In the genomic region with DNA sequence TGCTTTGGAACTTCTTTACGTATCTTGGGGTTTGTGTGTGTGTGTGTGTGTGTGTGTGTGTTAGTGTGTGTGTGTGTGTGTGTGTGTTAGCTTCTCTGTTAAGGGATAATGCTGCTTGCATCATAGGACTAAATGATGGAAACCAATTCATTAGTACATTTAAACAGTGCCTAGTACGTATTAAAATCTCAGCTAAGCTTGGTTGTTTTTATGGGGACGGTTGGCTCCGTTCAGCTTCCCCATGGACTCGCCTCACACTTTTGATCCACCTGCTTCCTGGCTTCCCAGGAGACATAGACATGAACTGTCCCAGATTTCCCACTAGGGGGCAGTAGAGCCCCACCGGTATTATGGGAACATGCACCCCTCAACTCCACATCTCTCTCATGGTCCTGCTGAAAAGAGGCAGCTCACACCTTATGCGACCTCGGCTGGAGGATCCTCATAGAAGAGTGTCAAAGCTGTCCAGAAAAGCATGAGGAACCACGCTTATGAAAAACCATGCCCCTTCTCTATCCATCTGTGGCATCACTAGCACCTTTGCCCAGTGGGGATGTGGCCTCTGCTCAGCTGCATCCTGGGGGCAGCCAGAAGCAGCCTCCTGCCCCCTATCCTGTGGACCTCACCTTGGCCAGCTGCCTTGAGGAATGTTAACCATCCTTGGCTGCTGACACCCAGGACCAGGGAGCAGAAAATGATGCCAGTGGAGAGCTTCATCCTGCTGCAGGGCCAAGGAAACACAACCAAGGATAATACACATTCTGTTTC, we compare ENCODE assay signal across 9 cellular contexts. TPM values are rescaled to one million over a fixed set of nuclear protein-coding genes. Genes with fewer than 3 reads are reported as not detected.
DNase-seq lines count a peak whose midpoint lies in the region; ATAC-seq and TF ChIP-seq lines count a peak whose summit lies in the region.
"Had no signal": no experiment of that assay in that cellular context is flagged by ENCODE, and none has a peak within 500 bp of the region (broad histone marks: within the 10 kb centered on the region; RNA-seq: fewer than 3 reads in every experiment).

No MANE protein-coding gene starts in this region.

- DNase-seq in DMS79 treated with DMSO at 0.1 percent for 48 hours (lab: John Stamatoyannopoulos, UW) (peak; percentile 79), LNCaP clone FGC (ENCODE audit: low read depth) (no peak), RPMI8226 (peak; percentile 59), foreskin keratinocyte (peak in 1 of 2 donors; percentile 60), ovary (peak; percentile 34 to 58 (median 56)), upper lobe of left lung (peak in 1 of 2 donors; percentile 65)
- peak; percentile 29 to 48 for DNase-seq in activated T-helper 1 cell treated with anti-CD3 and anti-CD28 coated beads, Interleukin-2, amount 50 U/mL, for 16 hours (ENCODE audit: low read depth in 1 of 2, low spot score in 1 of 2)

- 1 to 4% (median 1%) methylated on average over 9 of the region's 9 CpGs for WGBS in ovary, 3 donors
- WGBS in upper lobe of left lung, 2 donors: 2 to 4% methylated on average over 8 to 9 of the region's 9 CpGs

- TF ChIP-seq POLR2A in ovary (IDR thresholded peaks at IDR 0.05) (no peak), upper lobe of left lung (IDR thresholded peaks at IDR 0.05) (no peak)

- intact Hi-C loops in ovary (cut with DNase I): loop anchor here in 2 of 4 donors (10.0 kb wide), 1 partner anchor 649 kb away; no protein-coding TSS in a partner anchor

- H3K36me3 ChIP-seq in ovary: no peaks in the 10 kb centered on the region
- no peaks in the 10 kb centered on the region for H3K36me3 ChIP-seq in upper lobe of left lung

- no peak overlapping the region for H3K4me3 ChIP-seq in LNCaP clone FGC (ENCODE audit: low read depth, low read length)
- H3K4me3 ChIP-seq in ovary: no peak overlapping the region
- H3K4me3 ChIP-seq in upper lobe of left lung: no peak overlapping the region

- no peak for TF ChIP-seq EP300 in ovary (IDR thresholded peaks at IDR 0.05)
- no peak for TF ChIP-seq EP300 in upper lobe of left lung (IDR thresholded peaks at IDR 0.05)

- peak; percentile 83 for TF ChIP-seq CTCF in LNCaP clone FGC (IDR thresholded peaks at IDR 0.05; ENCODE audit: control insufficient read depth, extremely low read depth, insufficient read depth)
- peak; percentile 90 for TF ChIP-seq CTCF in foreskin keratinocyte (conservative IDR thresholded peaks at IDR 0.05)
- peak; percentile 48 to 60 (median 58) for TF ChIP-seq CTCF in ovary (IDR thresholded peaks at IDR 0.05)
- TF ChIP-seq CTCF in upper lobe of left lung (IDR thresholded peaks at IDR 0.05): peak; percentile 69 to 83 (median 80)

- H3K4me1 ChIP-seq in foreskin keratinocyte (no peaks in the 10 kb centered on the region), ovary (ENCODE audit: insufficient read depth) (no peaks in the 10 kb centered on the region), upper lobe of left lung (no peaks in the 10 kb centered on the region)

- no peak overlapping the region for H3K27ac ChIP-seq in foreskin keratinocyte
- H3K27ac ChIP-seq in ovary: no peak overlapping the region
- no peak overlapping the region for H3K27ac ChIP-seq in upper lobe of left lung

- H3K27me3 ChIP-seq in foreskin keratinocyte (peaks cover 25% of the 10 kb centered on the region), ovary (no peaks in the 10 kb centered on the region), upper lobe of left lung (no peaks in the 10 kb centered on the region)

- ATAC-seq in GM21619 (IDR thresholded peaks at IDR 0.05; ENCODE audit: unreplicated experiment) (peak; percentile 92), foreskin keratinocyte (peak; percentile 91), upper lobe of left lung (ENCODE audit: low FRiP score in 2 of 2) (peak; percentile 83 to 90)

- H3K9me3 ChIP-seq in ovary (no peaks in the 10 kb centered on the region), upper lobe of left lung (no peaks in the 10 kb centered on the region)

RNA-seq across cellular contexts. Expression of a gene that starts 9.7 kb away (rescaled TPM):
- 31.4 and 33.0 TPM in 2 replicates for total RNA-seq in foreskin keratinocyte
- 24.7 and 29.9 TPM in 2 replicates for polyA plus RNA-seq in foreskin keratinocyte
- total RNA-seq in ovary: 10 to 100 TPM in 5 of 7 donors, 1 to 10 TPM in 2; 5.7 to 15.0 (median 12.6) TPM
- 10 to 100 TPM; 12.0 to 14.6 TPM for polyA plus RNA-seq in ovary
- 10 to 100 TPM in 3 of 6 donors, 1 to 10 TPM in 3; 5.9 to 19.6 (median 10.6) TPM for total RNA-seq in upper lobe of left lung

RNA-seq across cellular contexts. Expression of a gene that starts 16.8 kb away (rescaled TPM):
- 0.49 and 0.65 TPM in 2 replicates for total RNA-seq in foreskin keratinocyte
- 0.50 and 0.76 TPM in 2 replicates for polyA plus RNA-seq in foreskin keratinocyte
- under 1 TPM in 1 of 7 donors, not detected in 6; 0.15 TPM for total RNA-seq in ovary
- polyA plus RNA-seq in ovary: not detected
- not detected for total RNA-seq in upper lobe of left lung

RNA-seq across cellular contexts. Expression of a gene that starts 57.1 kb away (rescaled TPM):
- not detected in 2 replicates for total RNA-seq in foreskin keratinocyte
- polyA plus RNA-seq in foreskin keratinocyte: not detected in 2 replicates
- total RNA-seq in ovary: not detected
- not detected for polyA plus RNA-seq in ovary
- total RNA-seq in upper lobe of left lung: not detected
- polyA plus RNA-seq: esophagus had no signal
